In the genomic region with DNA sequence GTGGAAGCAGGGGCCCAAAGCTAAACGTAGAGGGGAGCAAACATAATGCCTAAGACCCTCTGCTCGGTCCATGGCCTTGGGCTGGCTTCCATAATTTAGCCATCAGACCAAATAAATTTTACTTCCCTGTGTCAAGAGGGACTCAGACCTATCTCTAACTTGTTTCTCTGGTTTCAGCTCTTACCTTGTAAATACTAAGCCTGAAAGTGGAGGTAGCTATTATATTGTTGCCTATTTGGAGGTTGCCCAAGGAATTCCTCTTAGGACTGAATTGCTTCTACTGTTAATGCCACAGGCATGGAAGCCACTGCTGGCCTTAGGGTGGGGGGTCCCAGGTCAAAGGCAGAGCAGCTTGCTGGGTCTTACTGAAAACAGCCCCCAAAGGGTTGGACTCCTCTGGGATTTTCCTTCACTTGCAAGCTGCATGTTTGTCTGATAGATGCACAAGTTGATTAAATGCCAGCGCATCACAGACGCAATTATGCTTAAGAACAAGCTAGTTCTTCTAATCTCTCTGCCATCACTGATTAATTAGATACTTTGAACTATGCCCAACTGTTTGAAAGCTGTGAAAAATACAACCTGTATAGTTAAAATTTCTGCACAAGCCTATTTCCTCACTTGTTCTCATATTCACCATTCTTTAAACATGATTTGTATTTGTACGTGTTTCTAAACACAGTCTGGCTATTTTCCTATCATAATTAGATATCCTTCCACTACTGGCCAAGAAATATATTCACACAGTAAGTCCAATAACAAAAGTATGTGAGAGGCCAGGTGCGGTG, we compare ENCODE assay signal across 20 cellular contexts.
"Had no signal": no experiment of that assay in that cellular context is flagged by ENCODE, and none has a peak within 500 bp of the region (broad histone marks: within the 10 kb centered on the region; RNA-seq: fewer than 3 reads in every experiment).

No MANE protein-coding gene starts in this region.

- H3K4me2 ChIP-seq: neural progenitor cell had no signal

- H3K4me3 Mint-ChIP-seq: activated CD4-positive, alpha-beta memory T cell treated with anti-CD3 and anti-CD28 coated beads, Interleukin-2, amount 10 ng/mL, durations not matched to agents 7 days and 5 days; activated CD8-positive, alpha-beta memory T cell treated with anti-CD3 and anti-CD28 coated beads, Interleukin-2, amount 10 ng/mL, durations not matched to agents 7 days and 5 days; activated naive CD4-positive, alpha-beta T cell treated with anti-CD3 and anti-CD28 coated beads for 36 hours; central memory CD8-positive, alpha-beta T cell; memory B cell; naive thymus-derived CD4-positive, alpha-beta T cell; neural progenitor cell; stimulated activated memory B cell treated with anti-CD40 and anti-IgM and Interleukin-4, amounts not matched to agents 10 μg/mL and 1 μg/mL and 100 μg/mL, for 72 hours; T-cell had no signal

- H3K27me3 Mint-ChIP-seq: activated CD4-positive, alpha-beta memory T cell treated with anti-CD3 and anti-CD28 coated beads, Interleukin-2, amount 10 ng/mL, durations not matched to agents 7 days and 5 days; activated CD8-positive, alpha-beta memory T cell treated with anti-CD3 and anti-CD28 coated beads, Interleukin-2, amount 10 ng/mL, durations not matched to agents 7 days and 5 days; central memory CD8-positive, alpha-beta T cell; memory B cell; naive thymus-derived CD4-positive, alpha-beta T cell; stimulated activated memory B cell treated with anti-CD40 and anti-IgM and Interleukin-4, amounts not matched to agents 10 μg/mL and 1 μg/mL and 100 μg/mL, for 72 hours; T-cell had no signal

- H3K9me3 Mint-ChIP-seq: activated CD4-positive, alpha-beta memory T cell treated with anti-CD3 and anti-CD28 coated beads, Interleukin-2, amount 10 ng/mL, durations not matched to agents 7 days and 5 days; activated naive CD4-positive, alpha-beta T cell treated with anti-CD3 and anti-CD28 coated beads for 36 hours; central memory CD8-positive, alpha-beta T cell; memory B cell; neural progenitor cell; stimulated activated memory B cell treated with anti-CD40 and anti-IgM and Interleukin-4, amounts not matched to agents 10 μg/mL and 1 μg/mL and 100 μg/mL, for 72 hours had no signal

- H3K4me3 ChIP-seq: coronary artery, esophagus muscularis mucosa, heart right ventricle, neural progenitor cell, spleen, thoracic aorta had no signal

- H3K27ac Mint-ChIP-seq: activated CD4-positive, alpha-beta memory T cell treated with anti-CD3 and anti-CD28 coated beads, Interleukin-2, amount 10 ng/mL, durations not matched to agents 7 days and 5 days; activated CD8-positive, alpha-beta memory T cell treated with anti-CD3 and anti-CD28 coated beads, Interleukin-2, amount 10 ng/mL, durations not matched to agents 7 days and 5 days; activated naive CD4-positive, alpha-beta T cell treated with anti-CD3 and anti-CD28 coated beads for 36 hours; memory B cell; naive thymus-derived CD4-positive, alpha-beta T cell; neural progenitor cell; stimulated activated memory B cell treated with anti-CD40 and anti-IgM and Interleukin-4, amounts not matched to agents 10 μg/mL and 1 μg/mL and 100 μg/mL, for 72 hours; T-cell had no signal

- H3K27ac ChIP-seq: coronary artery, esophagus muscularis mucosa, heart right ventricle, neural progenitor cell, parathyroid adenoma, spleen, thoracic aorta had no signal

- ATAC-seq: activated CD8-positive, alpha-beta memory T cell treated with anti-CD3 and anti-CD28 coated beads, Interleukin-2, amount 10 ng/mL, durations not matched to agents 7 days and 5 days; heart right ventricle; left ventricle myocardium superior; naive thymus-derived CD4-positive, alpha-beta T cell; sciatic nerve; stimulated activated memory B cell treated with anti-CD40 and anti-IgM and Interleukin-4, amounts not matched to agents 10 μg/mL and 1 μg/mL and 100 μg/mL, for 72 hours; T-cell had no signal

- H2AFZ ChIP-seq: neural progenitor cell, parathyroid adenoma had no signal

- H3K36me3 ChIP-seq: neural progenitor cell had no signal

- H3K79me2 ChIP-seq: parathyroid adenoma had no signal

- DNase-seq: activated CD4-positive, alpha-beta memory T cell treated with anti-CD3 and anti-CD28 coated beads, Interleukin-2, amount 10 ng/mL, durations not matched to agents 7 days and 5 days; activated CD4-positive, alpha-beta T cell treated with anti-CD3 and anti-CD28 coated beads for 48 hours; activated CD4-positive, CD25-positive, alpha-beta regulatory T cell; activated CD8-positive, alpha-beta memory T cell treated with anti-CD3 and anti-CD28 coated beads, Interleukin-2, amount 10 ng/mL, durations not matched to agents 7 days and 5 days; activated naive CD4-positive, alpha-beta T cell treated with anti-CD3 and anti-CD28 coated beads for 36 hours; heart right ventricle; left ventricle myocardium superior; naive thymus-derived CD4-positive, alpha-beta T cell; spleen; stimulated activated CD4-positive, alpha-beta T cell treated with anti-CD3 and anti-CD28 coated beads, Interleukin-4, amount 100 ng/mL, for 4 hours; T-cell had no signal

- H3K27me3 ChIP-seq: esophagus muscularis mucosa, heart right ventricle, neural progenitor cell, spleen had no signal

- H3K4me1 ChIP-seq: esophagus muscularis mucosa, neural progenitor cell, spleen had no signal

- H3K4me1 Mint-ChIP-seq: activated CD4-positive, alpha-beta memory T cell treated with anti-CD3 and anti-CD28 coated beads, Interleukin-2, amount 10 ng/mL, durations not matched to agents 7 days and 5 days; activated CD8-positive, alpha-beta memory T cell treated with anti-CD3 and anti-CD28 coated beads, Interleukin-2, amount 10 ng/mL, durations not matched to agents 7 days and 5 days; central memory CD8-positive, alpha-beta T cell; memory B cell; naive thymus-derived CD4-positive, alpha-beta T cell; neural progenitor cell; stimulated activated memory B cell treated with anti-CD40 and anti-IgM and Interleukin-4, amounts not matched to agents 10 μg/mL and 1 μg/mL and 100 μg/mL, for 72 hours; T-cell had no signal
